ENCODE assay signal across 9 cellular contexts in genomic region chr2:10900216-10901109, GRCh38. TPM values are rescaled to one million over a fixed set of nuclear protein-coding genes. Genes with fewer than 3 reads are reported as not detected.
DNase-seq lines count a peak whose midpoint lies in the region; ATAC-seq and TF ChIP-seq lines count a peak whose summit lies in the region.
"Had no signal": no experiment of that assay in that cellular context is flagged by ENCODE, and none has a peak within 500 bp of the region (broad histone marks: within the 10 kb centered on the region; RNA-seq: fewer than 3 reads in every experiment).

No MANE protein-coding gene starts in this region.

- no peaks in the 10 kb centered on the region for H3K4me1 Mint-ChIP-seq in natural killer cell
- H3K4me1 Mint-ChIP-seq in stimulated activated naive B cell treated with anti-CD40 and anti-IgM and Interleukin-4, amounts not matched to agents 10 μg/mL and 1 μg/mL and 100 μg/mL, for 72 hours, result no peaks in the 10 kb centered on the region

- intact Hi-C loops in natural killer cell (cut with micrococcal nuclease), result loop anchor here (1.0 kb wide), 1 partner anchor 68 kb away; no protein-coding TSS in a partner anchor

- peak in 2 of 3 donors; percentile 46 to 70 for ATAC-seq in natural killer cell
- no peak for ATAC-seq in stimulated activated naive B cell treated with anti-CD40 and anti-IgM and Interleukin-4, amounts not matched to agents 10 μg/mL and 1 μg/mL and 100 μg/mL, for 72 hours (replicated peaks)
- ATAC-seq in HG03571 (IDR thresholded peaks at IDR 0.05; ENCODE audit: unreplicated experiment), result no peak
- no peak for ATAC-seq in HG03175 (IDR thresholded peaks at IDR 0.05; ENCODE audit: unreplicated experiment)

- no peaks in the 10 kb centered on the region for H3K9me3 Mint-ChIP-seq in natural killer cell
- H3K9me3 Mint-ChIP-seq in stimulated activated naive B cell treated with anti-CD40 and anti-IgM and Interleukin-4, amounts not matched to agents 10 μg/mL and 1 μg/mL and 100 μg/mL, for 72 hours, result peaks cover 0 to 4% of the 10 kb centered on the region in 2 donors

- H3K4me3 Mint-ChIP-seq in natural killer cell, result no peak overlapping the region
- H3K4me3 Mint-ChIP-seq in stimulated activated naive B cell treated with anti-CD40 and anti-IgM and Interleukin-4, amounts not matched to agents 10 μg/mL and 1 μg/mL and 100 μg/mL, for 72 hours, result no peak overlapping the region

- no peak overlapping the region for H3K27ac Mint-ChIP-seq in natural killer cell
- H3K27ac Mint-ChIP-seq in stimulated activated naive B cell treated with anti-CD40 and anti-IgM and Interleukin-4, amounts not matched to agents 10 μg/mL and 1 μg/mL and 100 μg/mL, for 72 hours, result no peak overlapping the region

- 0 out of 2 replicates have a peak, but pooled peaks have one; percentile 11 for TF ChIP-seq CTCF in GM12874 (IDR thresholded peaks at IDR 0.05; ENCODE audit: insufficient read depth, low read depth, low read length)
- TF ChIP-seq CTCF in LNCaP clone FGC (IDR thresholded peaks at IDR 0.05; ENCODE audit: control insufficient read depth, extremely low read depth, insufficient read depth), result peak; percentile 50
- TF ChIP-seq CTCF in VCaP (conservative IDR thresholded peaks at IDR 0.05), result peak; percentile 66
- TF ChIP-seq CTCF in natural killer cell (IDR thresholded peaks at IDR 0.05), result peak; percentile 43

- no peak overlapping the region for H3K27ac ChIP-seq in VCaP

- H3K27me3 Mint-ChIP-seq in natural killer cell (ENCODE audit: low read depth in 2 of 2), result peaks cover 4 to 20% of the 10 kb centered on the region in 2 donors
- H3K27me3 Mint-ChIP-seq in stimulated activated naive B cell treated with anti-CD40 and anti-IgM and Interleukin-4, amounts not matched to agents 10 μg/mL and 1 μg/mL and 100 μg/mL, for 72 hours, result peaks cover 13 to 17% of the 10 kb centered on the region in 2 donors

- H3K4me3 ChIP-seq in LNCaP clone FGC (ENCODE audit: low read depth, low read length), result no peak overlapping the region

- no peaks in the 10 kb centered on the region for H3K36me3 Mint-ChIP-seq in natural killer cell
- H3K36me3 Mint-ChIP-seq in stimulated activated naive B cell treated with anti-CD40 and anti-IgM and Interleukin-4, amounts not matched to agents 10 μg/mL and 1 μg/mL and 100 μg/mL, for 72 hours, result no peaks in the 10 kb centered on the region

- DNase-seq in LNCaP clone FGC (ENCODE audit: low read depth) (no peak), natural killer cell (peak; percentile 29), NCI-H446 treated with DMSO at 0.1 percent for 48 hours (lab: John Stamatoyannopoulos, UW) (no peak)
- DNase-seq in stimulated activated naive B cell treated with anti-CD40 and anti-IgM and Interleukin-4, amounts not matched to agents 10 μg/mL and 1 μg/mL and 100 μg/mL, for 72 hours, result no peak

RNA-seq across cellular contexts. Expression of gene KCNF1, which starts 11.3 kb away (rescaled TPM):
- not detected for total RNA-seq in natural killer cell
- total RNA-seq: mononuclear cell had no signal

Comparison
In these comparisons a context has a peak if more than half of its experiments do, and no peak if none do; other contexts are left out.
1. CTCF ChIP-seq: peak in every context shown above with its lines; median percentile 66 in VCaP; 50 in LNCaP clone FGC; 43 in natural killer cell; 11 in GM12874.
2. ATAC-seq: peak in natural killer cell (2 of 3); none in stimulated activated naive B cell treated with anti-CD40 and anti-IgM and Interleukin-4, amounts not matched to agents 10 μg/mL and 1 μg/mL and 100 μg/mL, for 72 hours (0 of 2), HG03571 (single experiment) and HG03175 (single experiment).